Comparison of ENCODE assay signal across 2 cellular contexts in the genomic region with DNA sequence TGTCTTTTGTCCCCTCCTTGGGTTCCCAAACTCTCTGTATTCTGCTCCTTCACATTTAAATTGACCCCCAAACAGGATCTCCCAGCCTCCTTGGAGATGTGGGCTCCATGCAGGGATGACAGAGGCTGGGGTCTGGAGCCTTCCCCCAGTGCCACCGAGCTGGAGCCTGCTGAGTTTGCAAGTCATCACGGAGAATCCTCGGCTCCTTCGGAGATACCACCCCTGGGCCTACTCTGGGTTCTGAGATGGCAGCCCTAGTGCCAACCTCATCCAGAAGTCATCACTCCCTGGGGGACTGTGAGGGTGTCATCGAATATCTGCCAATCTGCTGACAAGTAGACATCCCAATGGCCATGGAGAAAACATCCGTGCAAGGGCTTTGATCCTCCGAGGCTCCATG. TPM values are rescaled to one million over a fixed set of nuclear protein-coding genes. Genes with fewer than 3 reads are reported as not detected.
"Had no signal": no experiment of that assay in that cellular context is flagged by ENCODE, and none has a peak within 500 bp of the region (broad histone marks: within the 10 kb centered on the region; RNA-seq: fewer than 3 reads in every experiment).

No MANE protein-coding gene starts in this region.

RNA-seq across cellular contexts. Expression of a gene that starts 45.8 kb away (rescaled TPM):
- polyA plus RNA-seq: cardiac muscle cell; naive thymus-derived CD8-positive, alpha-beta T cell had no signal
